23 cellular contexts compared by ENCODE assay signal in genomic region chr4:48189731-48190130, GRCh38. TPM values are rescaled to one million over a fixed set of nuclear protein-coding genes. Genes with fewer than 3 reads are reported as not detected.
A peak's percentile ranks its signal among the peaks of the same experiment; 100 is the strongest.
DNase-seq lines count a peak whose midpoint lies in the region; ATAC-seq and TF ChIP-seq lines count a peak whose summit lies in the region.
"Had no signal": no experiment of that assay in that cellular context is flagged by ENCODE, and none has a peak within 500 bp of the region (broad histone marks: within the 10 kb centered on the region; RNA-seq: fewer than 3 reads in every experiment).

No MANE protein-coding gene starts in this region.

- H3K4me2 ChIP-seq in OCI-LY1 (ENCODE audit: low read length), result no peak overlapping the region

- H3K4me1 ChIP-seq in liver (ENCODE audit: control insufficient read depth in 4 of 4, insufficient read depth in 4 of 4, low read length in 3 of 4) (no peaks in the 10 kb centered on the region), right lobe of liver (no peaks in the 10 kb centered on the region), OCI-LY1 (ENCODE audit: insufficient read depth, low read length, severe bottlenecking) (peaks cover 32% of the 10 kb centered on the region)

- H3K9ac ChIP-seq in liver (ENCODE audit: low read depth in 1 of 2, low read length in 2 of 2), result no peak overlapping the region
- no peak overlapping the region for H3K9ac ChIP-seq in OCI-LY1 (ENCODE audit: low read length)
- H3K9ac ChIP-seq: GM23248 had no signal

- 73% methylated on average over 2 of the region's 2 CpGs for WGBS in liver
- WGBS in right lobe of liver (ENCODE audit: insufficient coverage, low coverage, low lambda C conversion rate, missing lambda C conversion rate), result 90% methylated on average over 2 of the region's 2 CpGs

- no peaks in the 10 kb centered on the region for H3K9me2 ChIP-seq in OCI-LY1 (ENCODE audit: low read depth, low read length)

- H3K79me2 ChIP-seq in OCI-LY1 (ENCODE audit: insufficient read depth, low read length), result no peaks in the 10 kb centered on the region; the same call in 1 of the 2 replicates

- H3K27me3 ChIP-seq in liver (ENCODE audit: control insufficient read depth in 4 of 4, insufficient read depth in 4 of 4, low read length in 3 of 4), result no peaks in the 10 kb centered on the region
- H3K27me3 ChIP-seq in right lobe of liver, result no peaks in the 10 kb centered on the region
- H3K27me3 ChIP-seq in OCI-LY1 (ENCODE audit: insufficient read depth, low read length), result no peaks in the 10 kb centered on the region

- TF ChIP-seq CTCF in liver (IDR thresholded peaks at IDR 0.05; ENCODE audit: low read depth, low read length, missing input control) (no peak), right lobe of liver (IDR thresholded peaks at IDR 0.05) (no peak), OCI-LY1 (IDR thresholded peaks at IDR 0.05; ENCODE audit: low read length) (peak; percentile 9; the same call in 1 of the 2 replicates)

- H3K27ac ChIP-seq in liver (ENCODE audit: low read depth in 1 of 2, low read length in 2 of 2) (no peak overlapping the region), right lobe of liver (no peak overlapping the region), OCI-LY1 (ENCODE audit: low read depth, low read length, poor library complexity, severe bottlenecking) (no peak overlapping the region)
- H3K27ac ChIP-seq: GM23248 had no signal

- ATAC-seq in right lobe of liver (no peak), HG02571 (IDR thresholded peaks at IDR 0.05; ENCODE audit: unreplicated experiment) (peak; percentile 47), HG03045 (IDR thresholded peaks at IDR 0.05; ENCODE audit: unreplicated experiment) (no peak), HG03159 (IDR thresholded peaks at IDR 0.05; ENCODE audit: unreplicated experiment) (no peak), HG03097 (IDR thresholded peaks at IDR 0.05; ENCODE audit: low FRiP score, unreplicated experiment) (no peak)
- ATAC-seq: CD8-positive, alpha-beta T cell; Panc1; SK-N-SH treated with all-trans-retinoic acid at 6 μM for 48 hours; T-cell had no signal

- H3K36me3 ChIP-seq in liver (ENCODE audit: control insufficient read depth in 4 of 4, insufficient read depth in 3 of 4, low read depth in 1 of 4, low read length in 3 of 4) (peaks cover 0 to 1% (median 0%) of the 10 kb centered on the region in 4 donors), right lobe of liver (no peaks in the 10 kb centered on the region), OCI-LY1 (ENCODE audit: insufficient read depth, low read length) (no peaks in the 10 kb centered on the region)

- peak; percentile 33 to 36 for TF ChIP-seq RAD21 in liver (IDR thresholded peaks at IDR 0.05)

- no peaks in the 10 kb centered on the region for H3F3A ChIP-seq in OCI-LY1 (ENCODE audit: insufficient read depth, low read length)

- no peak overlapping the region for H3K4me3 ChIP-seq in liver (ENCODE audit: low read depth in 1 of 3, low read length in 3 of 3)
- H3K4me3 ChIP-seq in right lobe of liver, result no peak overlapping the region
- H3K4me3 ChIP-seq in OCI-LY1 (ENCODE audit: low read depth, low read length, poor library complexity, severe bottlenecking), result no peak overlapping the region
- H3K4me3 ChIP-seq: GM23248 had no signal

- H3K9me3 ChIP-seq in liver (ENCODE audit: control insufficient read depth in 4 of 4, low read length in 3 of 4) (no peaks in the 10 kb centered on the region), right lobe of liver (no peaks in the 10 kb centered on the region), OCI-LY1 (ENCODE audit: low read length) (no peaks in the 10 kb centered on the region)

- H2AFZ ChIP-seq in OCI-LY1 (ENCODE audit: low read length), result no peak overlapping the region
- H2AFZ ChIP-seq: GM23248 had no signal

- H4K20me1 ChIP-seq in OCI-LY1 (ENCODE audit: insufficient read depth, low read length), result no peaks in the 10 kb centered on the region

- DNase-seq in right lobe of liver (no peak), COR-L47 (lab: John Stamatoyannopoulos, UW) (no peak)
- DNase-seq: 8988T; C1 segment of cervical spinal cord; Calu3; CD8-positive, alpha-beta T cell; GM23248; H9; NCI-H1048; NCI-H1417 treated with DMSO at 0.1 percent for 48 hours; NCI-H187; NCI-H446 treated with DMSO at 0.1 percent for 48 hours; NCI-H526 treated with DMSO at 0.1 percent for 48 hours; T-cell had no signal

- intact Hi-C loops in right lobe of liver (cut with DNase I), result no loop called here

- no peak for TF ChIP-seq POLR2A in right lobe of liver (IDR thresholded peaks at IDR 0.05)

TF ChIP-seq in liver, 16 proteins besides CTCF, POLR2A, EP300 and RAD21:
- TF ChIP-seq REST (IDR thresholded peaks at IDR 0.05) (no peak), HNF4G (IDR thresholded peaks at IDR 0.05) (no peak), GABPA (IDR thresholded peaks at IDR 0.05 in 1 of 2, conservative IDR thresholded peaks at IDR 0.05 in 1 of 2) (no peak)
TF ChIP-seq in liver: peak in this region for 0.

RNA-seq across cellular contexts. Expression of gene TXK, which starts 55.7 kb away (rescaled TPM):
- total RNA-seq in liver (1 to 10 TPM; 1.2 to 4.9 TPM), right lobe of liver (1 to 10 TPM in 5 of 6 experiments, under 1 TPM in 1; 0.62 to 2.5 (median 1.5) TPM)
- polyA plus RNA-seq in liver, result 1 to 10 TPM in 1 of 2 donors, under 1 TPM in 1; 0.43 to 1.5 TPM
- total RNA-seq: GM23248, MCF 10A had no signal
- polyA plus RNA-seq: GM23248 had no signal
